10 cellular contexts compared by ENCODE assay signal in the genomic region with DNA sequence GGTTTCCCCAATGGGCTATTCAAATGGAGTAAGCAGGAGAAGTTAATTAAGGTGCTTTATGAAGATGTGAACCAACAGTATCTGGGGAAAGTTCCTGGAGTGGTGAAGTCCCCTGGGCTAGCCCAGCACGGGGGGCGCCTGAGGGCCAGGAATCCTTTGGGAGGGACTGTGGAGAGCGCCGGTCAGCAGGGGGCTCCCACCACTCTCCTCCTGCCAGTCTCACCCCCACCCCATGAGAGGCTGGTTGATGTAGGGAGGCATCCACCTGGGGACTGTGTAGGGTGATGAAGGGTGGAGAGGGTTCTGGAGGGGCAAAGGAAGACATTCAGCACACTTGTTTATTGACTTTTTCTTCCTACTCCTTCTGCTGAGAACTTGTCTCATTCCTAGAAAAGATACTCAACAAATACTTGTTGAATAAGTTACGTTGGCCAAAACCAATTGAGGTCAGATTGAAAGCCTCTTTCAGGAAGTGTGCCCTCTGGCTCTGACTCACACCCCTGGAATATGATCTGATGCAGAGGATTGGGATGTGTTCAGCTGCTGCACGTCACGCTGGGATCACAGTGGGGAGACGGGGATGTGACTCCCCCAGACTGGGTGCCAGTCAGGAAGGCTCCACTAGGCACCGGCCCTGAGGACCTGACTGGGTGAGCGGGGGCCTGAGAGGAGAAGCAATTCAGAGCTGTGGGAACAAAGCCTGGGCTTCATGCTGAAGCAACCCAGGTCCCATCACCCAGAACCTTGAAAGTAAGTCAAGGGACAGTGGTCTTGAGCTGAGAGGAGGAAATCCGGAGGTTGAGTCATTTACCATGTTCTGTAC. TPM values are rescaled to one million over a fixed set of nuclear protein-coding genes. Genes with fewer than 3 reads are reported as not detected.
DNase-seq lines count a peak whose midpoint lies in the region; ATAC-seq and TF ChIP-seq lines count a peak whose summit lies in the region.
"Had no signal": no experiment of that assay in that cellular context is flagged by ENCODE, and none has a peak within 500 bp of the region (broad histone marks: within the 10 kb centered on the region; RNA-seq: fewer than 3 reads in every experiment).

No MANE protein-coding gene starts in this region.

- peak overlapping the region; percentile 12 for H3K27ac Mint-ChIP-seq in dendritic cell treated with granulocyte-macrophage colony-stimulating factor and Interleukin-4, amounts not matched to agents 40 ng/mL and 50 ng/mL, for 4 days
- peak overlapping the region; percentile 71 for H3K27ac Mint-ChIP-seq in osteocyte (ENCODE audit: unreplicated experiment)
- no peak overlapping the region for H3K27ac Mint-ChIP-seq in activated CD4-positive, alpha-beta T cell treated with anti-CD3 and anti-CD28 coated beads, Interleukin-2, amount 10 ng/mL, durations not matched to agents 24 days and 14 days
- H3K27ac Mint-ChIP-seq in H9, result no peak overlapping the region

- H3K4me1 Mint-ChIP-seq in dendritic cell treated with granulocyte-macrophage colony-stimulating factor and Interleukin-4, amounts not matched to agents 40 ng/mL and 50 ng/mL, for 4 days (ENCODE audit: low read depth), result peaks cover 32% of the 10 kb centered on the region
- H3K4me1 Mint-ChIP-seq in osteocyte (ENCODE audit: unreplicated experiment) (peaks cover 28% of the 10 kb centered on the region), H9 (peaks cover 28 to 33% of the 10 kb centered on the region in 2 experiments)
- peaks cover 19% of the 10 kb centered on the region for H3K4me1 Mint-ChIP-seq in activated CD4-positive, alpha-beta T cell treated with anti-CD3 and anti-CD28 coated beads, Interleukin-2, amount 10 ng/mL, durations not matched to agents 24 days and 14 days

- DNase-seq in GF-D8 (lab: John Stamatoyannopoulos, UW), result peak; percentile 85
- peak; percentile 83 for DNase-seq in NB4 (ENCODE audit: low read depth)
- no peak for DNase-seq in osteocyte (ENCODE audit: extremely low spot score, unreplicated experiment)
- DNase-seq in H7, result no peak
- DNase-seq in activated CD4-positive, alpha-beta T cell treated with anti-CD3 and anti-CD28 coated beads, Interleukin-2, amount 10 ng/mL, durations not matched to agents 24 days and 14 days, result no peak
- no peak for DNase-seq in H9
- DNase-seq: NCI-H1694 treated with DMSO at 0.1 percent for 48 hours; stimulated activated CD4-positive, alpha-beta T cell treated with anti-CD3 and anti-CD28 coated beads, Interleukin-2, amount 100 ng/mL, for 48 hours had no signal

- intact Hi-C loops in dendritic cell treated with granulocyte-macrophage colony-stimulating factor and Interleukin-4, amounts not matched to agents 40 ng/mL and 50 ng/mL, for 4 days (cut with micrococcal nuclease), result no loop called here
- intact Hi-C loops in activated CD4-positive, alpha-beta T cell treated with anti-CD3 and anti-CD28 coated beads, Interleukin-2, amount 10 ng/mL, durations not matched to agents 24 days and 14 days (cut with micrococcal nuclease), result no loop called here

- H2AFZ ChIP-seq in H9 (ENCODE audit: low read length), result no peak overlapping the region

- no peak overlapping the region for H3K4me2 ChIP-seq in H9 (ENCODE audit: insufficient read depth, insufficient read length, low read length)

- no peaks in the 10 kb centered on the region for H3K79me2 ChIP-seq in H9 (ENCODE audit: insufficient read depth, low read length)

- peaks cover 2% of the 10 kb centered on the region; the same call in 1 of the 2 replicates for H3K4me1 ChIP-seq in H9 (ENCODE audit: insufficient read depth, low read length)

- no peak overlapping the region for H2BK120ac ChIP-seq in H9 (ENCODE audit: low read depth, low read length, poor library complexity, severe bottlenecking)

- H3K14ac ChIP-seq in H9 (ENCODE audit: insufficient read depth, low read length), result no peak overlapping the region

- no peak overlapping the region for H4K5ac ChIP-seq in H9 (ENCODE audit: insufficient read length, low read depth, low read length)

- H3K4me3 Mint-ChIP-seq in dendritic cell treated with granulocyte-macrophage colony-stimulating factor and Interleukin-4, amounts not matched to agents 40 ng/mL and 50 ng/mL, for 4 days, result no peak overlapping the region
- H3K4me3 Mint-ChIP-seq in osteocyte (ENCODE audit: unreplicated experiment), result peak overlapping the region; percentile 47
- H3K4me3 Mint-ChIP-seq in activated CD4-positive, alpha-beta T cell treated with anti-CD3 and anti-CD28 coated beads, Interleukin-2, amount 10 ng/mL, durations not matched to agents 24 days and 14 days, result no peak overlapping the region
- H3K4me3 Mint-ChIP-seq in H9, result peak overlapping the region in 1 of 2 experiments; percentile 41; a peak in 2 of 5 replicates

- H3K27me3 Mint-ChIP-seq in dendritic cell treated with granulocyte-macrophage colony-stimulating factor and Interleukin-4, amounts not matched to agents 40 ng/mL and 50 ng/mL, for 4 days, result peaks cover 11% of the 10 kb centered on the region
- H3K27me3 Mint-ChIP-seq in osteocyte (ENCODE audit: unreplicated experiment) (no peaks in the 10 kb centered on the region), H9 (ENCODE audit: low read depth) (peaks cover 28% of the 10 kb centered on the region)
- H3K27me3 Mint-ChIP-seq in activated CD4-positive, alpha-beta T cell treated with anti-CD3 and anti-CD28 coated beads, Interleukin-2, amount 10 ng/mL, durations not matched to agents 24 days and 14 days, result peaks cover 5% of the 10 kb centered on the region

- no peak overlapping the region for H3K18ac ChIP-seq in H9 (ENCODE audit: insufficient read length, low read depth, low read length)

- H3K23me2 ChIP-seq in H9 (ENCODE audit: insufficient read length, low read depth, low read length, poor library complexity, severe bottlenecking), result no peaks in the 10 kb centered on the region

- TF ChIP-seq POLR2A in NB4 (IDR thresholded peaks at IDR 0.05; ENCODE audit: extremely low read depth, insufficient read length), result no peak

- no peak overlapping the region for H3K9ac ChIP-seq in H9 (ENCODE audit: extremely low read depth, insufficient read length, low read length)

- peak overlapping the region; percentile 96 for H3K4me3 ChIP-seq in NB4 (ENCODE audit: low read depth, low read length)
- H3K4me3 ChIP-seq in H7 (ENCODE audit: insufficient read depth, low read depth, low read length), result no peak overlapping the region

- no peak for ATAC-seq in HG03565 (IDR thresholded peaks at IDR 0.05; ENCODE audit: unreplicated experiment)

- H3K27me3 ChIP-seq in H7 (ENCODE audit: control insufficient read depth, insufficient read depth, low read length) (no peaks in the 10 kb centered on the region; the same call in 1 of the 2 replicates), H9 (ENCODE audit: insufficient read depth, low read length) (no peaks in the 10 kb centered on the region)

- no peak overlapping the region for H3K4ac ChIP-seq in H9 (ENCODE audit: low read depth, low read length)

- no peaks in the 10 kb centered on the region for H3K9me3 Mint-ChIP-seq in dendritic cell treated with granulocyte-macrophage colony-stimulating factor and Interleukin-4, amounts not matched to agents 40 ng/mL and 50 ng/mL, for 4 days
- no peaks in the 10 kb centered on the region for H3K9me3 Mint-ChIP-seq in osteocyte (ENCODE audit: unreplicated experiment)
- H3K9me3 Mint-ChIP-seq in activated CD4-positive, alpha-beta T cell treated with anti-CD3 and anti-CD28 coated beads, Interleukin-2, amount 10 ng/mL, durations not matched to agents 24 days and 14 days, result no peaks in the 10 kb centered on the region
- H3K9me3 Mint-ChIP-seq in H9, result no peaks in the 10 kb centered on the region

- no peaks in the 10 kb centered on the region for H3K9me3 ChIP-seq in H9 (ENCODE audit: control insufficient read depth, low read depth, low read length)

- H2BK5ac ChIP-seq in H9 (ENCODE audit: insufficient read length, low read length), result no peak overlapping the region

- no peak overlapping the region for H2BK12ac ChIP-seq in H9 (ENCODE audit: insufficient read length, low read depth, low read length)

- H3K56ac ChIP-seq in H9 (ENCODE audit: insufficient read length, low read depth, low read length), result no peak overlapping the region

- H3K27ac ChIP-seq in H9 (ENCODE audit: insufficient read length, low read depth, low read length), result no peak overlapping the region

- H3K23ac ChIP-seq in H9 (ENCODE audit: insufficient read length, low read depth, low read length), result no peak overlapping the region

- no peak overlapping the region for H2AK5ac ChIP-seq in H9 (ENCODE audit: insufficient read length, low read length)

- no peak overlapping the region for H4K8ac ChIP-seq in H9 (replicated peaks; ENCODE audit: insufficient read length, low read depth, low read length)

- no CpG with 5 or more reads among the region's 11 CpGs for WGBS in H9 (ENCODE audit: extremely low coverage, insufficient read length, low lambda C conversion rate)

- no peaks in the 10 kb centered on the region for H3K36me3 ChIP-seq in H7 (replicated peaks; ENCODE audit: control insufficient read depth, insufficient read depth, low read length)

- H4K91ac ChIP-seq in H9 (ENCODE audit: insufficient read length, low read depth, low read length), result no peak overlapping the region

- H4K20me1 ChIP-seq in H9 (ENCODE audit: control insufficient read depth, insufficient read depth, insufficient read length), result no peaks in the 10 kb centered on the region

- H3T11ph ChIP-seq in H9 (ENCODE audit: low read length), result no peak overlapping the region

- H2BK20ac ChIP-seq in H9 (ENCODE audit: low read depth, low read length, poor library complexity, severe bottlenecking), result no peak overlapping the region

- H2BK15ac ChIP-seq in H9 (ENCODE audit: low read depth, low read length), result no peak overlapping the region

- no peaks in the 10 kb centered on the region for H3K79me1 ChIP-seq in H9 (ENCODE audit: insufficient read depth, low read depth, low read length, poor library complexity, severe bottlenecking)

- TF ChIP-seq CTCF in NB4 (IDR thresholded peaks at IDR 0.05; ENCODE audit: low read depth, low read length) (no peak), osteocyte (IDR thresholded peaks at IDR 0.05) (no peak), H9 (conservative IDR thresholded peaks at IDR 0.05) (no peak)

- no peaks in the 10 kb centered on the region for H3K36me3 Mint-ChIP-seq in dendritic cell treated with granulocyte-macrophage colony-stimulating factor and Interleukin-4, amounts not matched to agents 40 ng/mL and 50 ng/mL, for 4 days (ENCODE audit: low read depth)
- H3K36me3 Mint-ChIP-seq in osteocyte (ENCODE audit: unreplicated experiment), result no peaks in the 10 kb centered on the region
- H3K36me3 Mint-ChIP-seq in activated CD4-positive, alpha-beta T cell treated with anti-CD3 and anti-CD28 coated beads, Interleukin-2, amount 10 ng/mL, durations not matched to agents 24 days and 14 days (ENCODE audit: low read depth), result no peaks in the 10 kb centered on the region
- H3K36me3 Mint-ChIP-seq in H9 (ENCODE audit: insufficient read depth in 1 of 3, low read depth in 3 of 3), result no peaks in the 10 kb centered on the region; a peak in 1 of 7 replicates

RNA-seq across cellular contexts. Expression of a gene that starts 4.2 kb away (rescaled TPM):
- total RNA-seq in osteocyte (not detected in 2 replicates), H9 (2021) (not detected in 2 replicates)
- total RNA-seq in H7 (2014; rRNA removed; shearing (Covaris generic)), result 0.44 TPM in 1 of 2 replicates, not detected in the other
- total RNA-seq in activated CD4-positive, alpha-beta T cell treated with anti-CD3 and anti-CD28 coated beads, Interleukin-2, amount 10 ng/mL, durations not matched to agents 24 days and 14 days, result 0.35 TPM in 1 of 2 replicates, not detected in the other

RNA-seq across cellular contexts. Expression of a gene that starts 10.1 kb away (rescaled TPM):
- total RNA-seq in osteocyte (not detected in 2 replicates), H9 (2021) (not detected in 2 replicates)
- total RNA-seq in H7 (2014; rRNA removed; shearing (Covaris generic)), result 0.42 TPM in 1 of 2 replicates, not detected in the other
- total RNA-seq in activated CD4-positive, alpha-beta T cell treated with anti-CD3 and anti-CD28 coated beads, Interleukin-2, amount 10 ng/mL, durations not matched to agents 24 days and 14 days, result not detected in 2 replicates

RNA-seq across cellular contexts. Expression of a gene that starts 19.6 kb away (rescaled TPM):
- 51.8 and 61.3 TPM in 2 replicates for total RNA-seq in osteocyte
- 73.7 and 97.8 TPM in 2 replicates for total RNA-seq in H7 (2014; rRNA removed; shearing (Covaris generic))
- total RNA-seq in activated CD4-positive, alpha-beta T cell treated with anti-CD3 and anti-CD28 coated beads, Interleukin-2, amount 10 ng/mL, durations not matched to agents 24 days and 14 days, result 50.9 and 54.3 TPM in 2 replicates
- 65.1 and 66.9 TPM in 2 replicates for total RNA-seq in H9 (2021)

RNA-seq across cellular contexts. Expression of a gene that starts 19.9 kb away (rescaled TPM):
- 219 and 241 TPM in 2 replicates for total RNA-seq in osteocyte
- total RNA-seq in H7 (2014; rRNA removed; shearing (Covaris generic)), result 83.4 and 89.5 TPM in 2 replicates
- total RNA-seq in activated CD4-positive, alpha-beta T cell treated with anti-CD3 and anti-CD28 coated beads, Interleukin-2, amount 10 ng/mL, durations not matched to agents 24 days and 14 days, result 221 and 224 TPM in 2 replicates
- 314 and 333 TPM in 2 replicates for total RNA-seq in H9 (2021)

RNA-seq across cellular contexts. Expression of a gene that starts 57.6 kb away (rescaled TPM):
- total RNA-seq in osteocyte (13.3 and 13.7 TPM in 2 replicates), H9 (2021) (16.7 and 16.9 TPM in 2 replicates)
- total RNA-seq in H7 (2014; rRNA removed; shearing (Covaris generic)), result 9.7 and 12.3 TPM in 2 replicates
- 1.6 and 1.7 TPM in 2 replicates for total RNA-seq in activated CD4-positive, alpha-beta T cell treated with anti-CD3 and anti-CD28 coated beads, Interleukin-2, amount 10 ng/mL, durations not matched to agents 24 days and 14 days

Comparison
In these comparisons a context has a peak if more than half of its experiments do, and no peak if none do; other contexts are left out.
1. DNase-seq: peak in GF-D8 (single experiment) and NB4 (single experiment); none in osteocyte (single experiment), H7 (single experiment), activated CD4-positive, alpha-beta T cell treated with anti-CD3 and anti-CD28 coated beads, Interleukin-2, amount 10 ng/mL, durations not matched to agents 24 days and 14 days (single experiment) and H9 (single experiment).
2. H3K27ac Mint-ChIP-seq: peak in dendritic cell treated with granulocyte-macrophage colony-stimulating factor and Interleukin-4, amounts not matched to agents 40 ng/mL and 50 ng/mL, for 4 days (single experiment) and osteocyte (single experiment); none in activated CD4-positive, alpha-beta T cell treated with anti-CD3 and anti-CD28 coated beads, Interleukin-2, amount 10 ng/mL, durations not matched to agents 24 days and 14 days (single experiment) and H9 (0 of 3).